ENCODE assay signal across 9 cellular contexts in genomic region chr3:48268381-48268935, GRCh38. TPM values are rescaled to one million over a fixed set of nuclear protein-coding genes. Genes with fewer than 3 reads are reported as not detected.
A peak's percentile ranks its signal among the peaks of the same experiment; 100 is the strongest.
DNase-seq lines count a peak whose midpoint lies in the region; ATAC-seq and TF ChIP-seq lines count a peak whose summit lies in the region.
"Had no signal": no experiment of that assay in that cellular context is flagged by ENCODE, and none has a peak within 500 bp of the region (broad histone marks: within the 10 kb centered on the region; RNA-seq: fewer than 3 reads in every experiment).

No MANE protein-coding gene starts in this region.

- no peaks in the 10 kb centered on the region for H3K9me2 ChIP-seq in SK-N-SH

- no peak for TF ChIP-seq EP300 in SK-N-SH (IDR thresholded peaks at IDR 0.05; ENCODE audit: borderline replicate concordance in 1 of 2, low read depth in 1 of 2, low read length in 1 of 2)

- H3K9me3 Mint-ChIP-seq in stimulated activated effector memory CD8-positive, alpha-beta T cell treated with anti-CD3 and anti-CD28 coated beads, Interleukin-12 subunit alpha, Interleukin-12 subunit beta, amount 100 ng/mL, for 72 hours = no peaks in the 10 kb centered on the region

- DNase-seq in Right ventricle myocardium superior = no peak
- DNase-seq in cardiac septum (ENCODE audit: low spot score) = no peak
- DNase-seq in activated T-helper 1 cell treated with anti-CD3 and anti-CD28 coated beads, Interleukin-2, amount 50 U/mL, for 16 hours (ENCODE audit: low read depth in 1 of 2, low spot score in 1 of 2) = peak; percentile 52 to 68
- peak; percentile 44 to 80 for DNase-seq in stimulated activated effector memory CD8-positive, alpha-beta T cell treated with anti-CD3 and anti-CD28 coated beads, Interleukin-12 subunit alpha, Interleukin-12 subunit beta, amount 100 ng/mL, for 72 hours (ENCODE audit: low spot score in 2 of 2)
- no peak for DNase-seq in SK-N-SH
- DNase-seq in NCI-H1694 treated with DMSO at 0.1 percent for 48 hours (lab: John Stamatoyannopoulos, UW) = no peak

- H3K27me3 ChIP-seq in mucosa of rectum (ENCODE audit: control insufficient read depth in 2 of 2, insufficient read depth in 2 of 2, low read length in 2 of 2) = no peaks in the 10 kb centered on the region
- no peaks in the 10 kb centered on the region for H3K27me3 ChIP-seq in SK-N-SH (ENCODE audit: insufficient read depth)

- H3K27ac Mint-ChIP-seq in stimulated activated effector memory CD8-positive, alpha-beta T cell treated with anti-CD3 and anti-CD28 coated beads, Interleukin-12 subunit alpha, Interleukin-12 subunit beta, amount 100 ng/mL, for 72 hours = peak overlapping the region; percentile 93

- H2AFZ ChIP-seq in SK-N-SH (ENCODE audit: low read depth) = no peak overlapping the region

- no peaks in the 10 kb centered on the region for H3K79me2 ChIP-seq in SK-N-SH (ENCODE audit: insufficient read depth)

- TF ChIP-seq RAD21 in SK-N-SH (IDR thresholded peaks at IDR 0.05; ENCODE audit: low read length) = no peak

- POLR2A ChIA-PET in SK-N-SH (lab: Yijun Ruan, JAX) = interaction anchor here (0.8 kb wide), 1 partner anchor 171 kb away, joined by 3 read pairs; the partner anchor contains the start of genes CCDC51 and TMA7

- H3K36me3 ChIP-seq in mucosa of rectum (ENCODE audit: control insufficient read depth in 2 of 2, insufficient read depth in 2 of 2, low read length in 2 of 2) (peaks cover 3 to 17% of the 10 kb centered on the region in 2 donors), SK-N-SH (replicated peaks in 1 of 2; ENCODE audit: control insufficient read depth in 1 of 2, insufficient read depth in 2 of 2, low read length in 1 of 2) (peaks cover 4 to 30% of the 10 kb centered on the region in 2 experiments)

- peak overlapping the region; percentile 60 to 63 for H3K4me3 ChIP-seq in mucosa of rectum (ENCODE audit: low read length in 2 of 2)
- no peak overlapping the region for H3K4me3 ChIP-seq in SK-N-SH (ENCODE audit: low read depth in 2 of 2, low read length in 1 of 2)

- H3K9me3 ChIP-seq in mucosa of rectum (ENCODE audit: control insufficient read depth in 2 of 2, low read length in 2 of 2) = no peaks in the 10 kb centered on the region
- H3K9me3 ChIP-seq in SK-N-SH = no peaks in the 10 kb centered on the region

- peaks cover 18 to 20% of the 10 kb centered on the region in 2 donors for H3K4me1 ChIP-seq in mucosa of rectum (ENCODE audit: control insufficient read depth in 2 of 2, insufficient read depth in 2 of 2, low read length in 2 of 2)
- no peaks in the 10 kb centered on the region; a peak in 1 of 4 replicates for H3K4me1 ChIP-seq in SK-N-SH (ENCODE audit: control insufficient read depth in 1 of 2, insufficient read depth in 2 of 2, low read depth in 1 of 2, low read length in 1 of 2)

- H3K4me2 ChIP-seq in SK-N-SH = no peak overlapping the region

- H4K20me1 ChIP-seq in SK-N-SH (ENCODE audit: insufficient read depth) = no peaks in the 10 kb centered on the region

- CTCF ChIA-PET in SK-N-SH (lab: Yijun Ruan, JAX) = interaction anchor here (1.2 to 10.9 kb wide), 4 partner anchors 74 to 281 kb away, joined by 3 to 379 read pairs (median 8); partner anchors contain the start of gene PLXNB1

- H3K4me1 Mint-ChIP-seq in stimulated activated effector memory CD8-positive, alpha-beta T cell treated with anti-CD3 and anti-CD28 coated beads, Interleukin-12 subunit alpha, Interleukin-12 subunit beta, amount 100 ng/mL, for 72 hours = peaks cover 38% of the 10 kb centered on the region

- H3K9ac ChIP-seq in mucosa of rectum (ENCODE audit: low read depth in 1 of 2, low read length in 2 of 2) = peak overlapping the region; percentile 68 to 69
- no peak overlapping the region for H3K9ac ChIP-seq in SK-N-SH

- H3K27ac ChIP-seq in mucosa of rectum (ENCODE audit: low read depth in 2 of 2, low read length in 2 of 2) = peak overlapping the region; percentile 85 to 96
- no peak overlapping the region for H3K27ac ChIP-seq in SK-N-SH (ENCODE audit: low read depth in 2 of 2, low read length in 1 of 2)

- no peak for TF ChIP-seq CTCF in SK-N-SH (IDR thresholded peaks at IDR 0.05)

- peaks cover 64% of the 10 kb centered on the region for H3K36me3 Mint-ChIP-seq in stimulated activated effector memory CD8-positive, alpha-beta T cell treated with anti-CD3 and anti-CD28 coated beads, Interleukin-12 subunit alpha, Interleukin-12 subunit beta, amount 100 ng/mL, for 72 hours

- no peaks in the 10 kb centered on the region for H3F3A ChIP-seq in SK-N-SH (replicated peaks; ENCODE audit: insufficient read depth)

- peak; percentile 63 for ATAC-seq in Right ventricle myocardium superior (ENCODE audit: poor library complexity)
- peak; percentile 96 for ATAC-seq in stimulated activated effector memory CD8-positive, alpha-beta T cell treated with anti-CD3 and anti-CD28 coated beads, Interleukin-12 subunit alpha, Interleukin-12 subunit beta, amount 100 ng/mL, for 72 hours
- ATAC-seq in GM19324 (IDR thresholded peaks at IDR 0.05; ENCODE audit: low FRiP score, unreplicated experiment) = no peak

- 92% methylated on average over 10 of the region's 13 CpGs for WGBS in SK-N-SH (ENCODE audit: low lambda C conversion rate)

- intact Hi-C loops in Right ventricle myocardium superior (cut with DNase I) (no loop called here), cardiac septum (cut with DNase I) (no loop called here)

- H3K4me3 Mint-ChIP-seq in stimulated activated effector memory CD8-positive, alpha-beta T cell treated with anti-CD3 and anti-CD28 coated beads, Interleukin-12 subunit alpha, Interleukin-12 subunit beta, amount 100 ng/mL, for 72 hours = peak overlapping the region; percentile 50

TF ChIP-seq in SK-N-SH, 30 proteins besides CTCF, POLR2A, EP300 and RAD21:
- TF ChIP-seq USF2 (IDR thresholded peaks at IDR 0.05; ENCODE audit: borderline replicate concordance, low read depth, low read length) = no peak
- TF ChIP-seq MAX (IDR thresholded peaks at IDR 0.05; ENCODE audit: low read depth) = no peak
- TF ChIP-seq SIN3A (IDR thresholded peaks at IDR 0.05; ENCODE audit: borderline replicate concordance, low read depth, low read length) = no peak
- no peak for TF ChIP-seq RFX5 (IDR thresholded peaks at IDR 0.05; ENCODE audit: low read length)
- TF ChIP-seq FOSL2 (IDR thresholded peaks at IDR 0.05; ENCODE audit: borderline replicate concordance, low read depth) = no peak
- no peak for TF ChIP-seq FOXJ3 (CRISPR knock-in tag; IDR thresholded peaks at IDR 0.05)

RNA-seq across cellular contexts. Expression of gene ZNF589, which starts 27.6 kb away (rescaled TPM):
- total RNA-seq in Right ventricle myocardium superior = 5.4 TPM
- 3.4 TPM for total RNA-seq in cardiac septum
- 4.4 and 8.0 TPM in 2 replicates for polyA plus RNA-seq in SK-N-SH (2012; rRNA removed)
- 3.5 and 3.8 TPM in 2 replicates for polyA plus RNA-seq in SK-N-SH (2012; cell fraction: cytosol; rRNA removed)
- polyA plus RNA-seq in SK-N-SH (2012; cell fraction: nucleus; rRNA removed) = 29.3 and 36.3 TPM in 2 replicates

RNA-seq across cellular contexts. Expression of gene NME6, which starts 32.7 kb away (rescaled TPM):
- total RNA-seq in Right ventricle myocardium superior (20.5 TPM), cardiac septum (21.0 TPM)
- polyA plus RNA-seq in SK-N-SH (2012; rRNA removed) = 16.4 and 21.1 TPM in 2 replicates
- 12.4 and 18.0 TPM in 2 replicates for polyA plus RNA-seq in SK-N-SH (2012; cell fraction: cytosol; rRNA removed)
- 10.0 and 13.8 TPM in 2 replicates for polyA plus RNA-seq in SK-N-SH (2012; cell fraction: nucleus; rRNA removed)

RNA-seq across cellular contexts. Expression of gene CAMP, which starts 45.2 kb away (rescaled TPM):
- not detected for total RNA-seq in Right ventricle myocardium superior
- total RNA-seq in cardiac septum = 0.67 TPM
- not detected in 2 replicates for polyA plus RNA-seq in SK-N-SH (2012; rRNA removed)
- not detected in 2 replicates for polyA plus RNA-seq in SK-N-SH (2012; cell fraction: cytosol; rRNA removed)
- not detected in 2 replicates for polyA plus RNA-seq in SK-N-SH (2012; cell fraction: nucleus; rRNA removed)
- total RNA-seq: LHCN-M2 had no signal

Comparison
In these comparisons a context has a peak if more than half of its experiments do, and no peak if none do; other contexts are left out.
1. DNase-seq: peak in activated T-helper 1 cell treated with anti-CD3 and anti-CD28 coated beads, Interleukin-2, amount 50 U/mL, for 16 hours (2 of 2) and stimulated activated effector memory CD8-positive, alpha-beta T cell treated with anti-CD3 and anti-CD28 coated beads, Interleukin-12 subunit alpha, Interleukin-12 subunit beta, amount 100 ng/mL, for 72 hours (2 of 2); none in Right ventricle myocardium superior (single experiment), cardiac septum (single experiment), SK-N-SH (single experiment) and NCI-H1694 treated with DMSO at 0.1 percent for 48 hours (single experiment).
2. H3K27ac ChIP-seq: peak in mucosa of rectum (2 of 2); none in SK-N-SH (0 of 2).
3. H3K4me3 ChIP-seq: peak in mucosa of rectum (2 of 2); none in SK-N-SH (0 of 2).